Comparison of ENCODE assay signal across 1 cellular context in the genomic region with DNA sequence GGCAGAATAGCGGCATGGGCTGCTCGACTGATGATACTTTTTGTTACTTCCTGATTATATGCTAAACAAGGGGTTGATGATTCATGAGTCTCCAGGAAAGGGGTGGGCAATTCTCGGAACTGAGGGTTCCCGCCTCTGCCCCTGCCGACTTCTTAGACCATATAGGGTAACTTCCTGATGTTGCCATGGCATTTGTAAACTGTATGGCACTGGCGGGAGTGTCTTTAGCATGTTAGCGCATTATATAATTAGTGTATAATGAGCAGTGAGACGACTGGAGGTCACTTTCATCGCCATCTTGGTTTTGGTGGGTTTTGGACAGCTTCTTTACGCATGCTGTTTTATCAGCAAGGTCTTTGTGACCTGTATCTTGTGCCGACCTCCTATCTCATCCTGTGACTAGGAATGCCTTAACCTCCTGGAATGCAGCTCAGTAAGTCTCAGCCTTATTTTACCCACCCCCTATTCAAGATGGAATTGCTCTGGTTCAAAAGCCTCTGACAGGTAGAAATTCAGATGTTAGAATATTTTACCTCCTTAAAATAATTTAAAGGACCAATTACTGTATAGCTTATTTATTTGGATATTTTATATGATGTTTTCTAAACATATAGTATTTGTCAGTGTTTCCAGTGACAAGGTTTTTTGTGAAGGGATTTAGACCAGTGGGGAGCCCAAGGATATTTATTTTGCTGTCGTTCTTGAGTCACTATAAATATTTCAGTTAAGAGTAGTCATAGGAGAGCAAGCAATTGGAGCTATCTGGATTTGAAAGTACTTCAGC.
TF ChIP-seq lines count a peak whose summit lies in the region.

No MANE protein-coding gene starts in this region.

TF ChIP-seq in K562, 482 proteins besides CTCF, POLR2A, EP300 and RAD21 (continued from another document and continues in another):
- TF ChIP-seq ZNF263 (CRISPR knock-in tag; IDR thresholded peaks at IDR 0.05; ENCODE audit: borderline replicate concordance), result peak; percentile 10; the same call in 1 of the 2 replicates
- TF ChIP-seq, protein P1, sequence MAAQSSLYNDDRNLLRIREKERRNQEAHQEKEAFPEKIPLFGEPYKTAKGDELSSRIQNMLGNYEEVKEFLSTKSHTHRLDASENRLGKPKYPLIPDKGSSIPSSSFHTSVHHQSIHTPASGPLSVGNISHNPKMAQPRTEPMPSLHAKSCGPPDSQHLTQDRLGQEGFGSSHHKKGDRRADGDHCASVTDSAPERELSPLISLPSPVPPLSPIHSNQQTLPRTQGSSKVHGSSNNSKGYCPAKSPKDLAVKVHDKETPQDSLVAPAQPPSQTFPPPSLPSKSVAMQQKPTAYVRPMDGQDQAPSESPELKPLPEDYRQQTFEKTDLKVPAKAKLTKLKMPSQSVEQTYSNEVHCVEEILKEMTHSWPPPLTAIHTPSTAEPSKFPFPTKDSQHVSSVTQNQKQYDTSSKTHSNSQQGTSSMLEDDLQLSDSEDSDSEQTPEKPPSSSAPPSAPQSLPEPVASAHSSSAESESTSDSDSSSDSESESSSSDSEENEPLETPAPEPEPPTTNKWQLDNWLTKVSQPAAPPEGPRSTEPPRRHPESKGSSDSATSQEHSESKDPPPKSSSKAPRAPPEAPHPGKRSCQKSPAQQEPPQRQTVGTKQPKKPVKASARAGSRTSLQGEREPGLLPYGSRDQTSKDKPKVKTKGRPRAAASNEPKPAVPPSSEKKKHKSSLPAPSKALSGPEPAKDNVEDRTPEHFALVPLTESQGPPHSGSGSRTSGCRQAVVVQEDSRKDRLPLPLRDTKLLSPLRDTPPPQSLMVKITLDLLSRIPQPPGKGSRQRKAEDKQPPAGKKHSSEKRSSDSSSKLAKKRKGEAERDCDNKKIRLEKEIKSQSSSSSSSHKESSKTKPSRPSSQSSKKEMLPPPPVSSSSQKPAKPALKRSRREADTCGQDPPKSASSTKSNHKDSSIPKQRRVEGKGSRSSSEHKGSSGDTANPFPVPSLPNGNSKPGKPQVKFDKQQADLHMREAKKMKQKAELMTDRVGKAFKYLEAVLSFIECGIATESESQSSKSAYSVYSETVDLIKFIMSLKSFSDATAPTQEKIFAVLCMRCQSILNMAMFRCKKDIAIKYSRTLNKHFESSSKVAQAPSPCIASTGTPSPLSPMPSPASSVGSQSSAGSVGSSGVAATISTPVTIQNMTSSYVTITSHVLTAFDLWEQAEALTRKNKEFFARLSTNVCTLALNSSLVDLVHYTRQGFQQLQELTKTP (IDR thresholded peaks at IDR 0.05; ENCODE audit: low read depth in 1 of 2, partially characterized antibody in 2 of 2), result peak in 1 of 2 experiments; percentile 83
- peak; percentile 88 for TF ChIP-seq NFE2 (IDR thresholded peaks at IDR 0.05; ENCODE audit: low read depth)
- TF ChIP-seq ILF3 (IDR thresholded peaks at IDR 0.05; ENCODE audit: borderline replicate concordance), result peak; percentile 61; the same call in 1 of the 2 replicates
- TF ChIP-seq, protein P2, sequence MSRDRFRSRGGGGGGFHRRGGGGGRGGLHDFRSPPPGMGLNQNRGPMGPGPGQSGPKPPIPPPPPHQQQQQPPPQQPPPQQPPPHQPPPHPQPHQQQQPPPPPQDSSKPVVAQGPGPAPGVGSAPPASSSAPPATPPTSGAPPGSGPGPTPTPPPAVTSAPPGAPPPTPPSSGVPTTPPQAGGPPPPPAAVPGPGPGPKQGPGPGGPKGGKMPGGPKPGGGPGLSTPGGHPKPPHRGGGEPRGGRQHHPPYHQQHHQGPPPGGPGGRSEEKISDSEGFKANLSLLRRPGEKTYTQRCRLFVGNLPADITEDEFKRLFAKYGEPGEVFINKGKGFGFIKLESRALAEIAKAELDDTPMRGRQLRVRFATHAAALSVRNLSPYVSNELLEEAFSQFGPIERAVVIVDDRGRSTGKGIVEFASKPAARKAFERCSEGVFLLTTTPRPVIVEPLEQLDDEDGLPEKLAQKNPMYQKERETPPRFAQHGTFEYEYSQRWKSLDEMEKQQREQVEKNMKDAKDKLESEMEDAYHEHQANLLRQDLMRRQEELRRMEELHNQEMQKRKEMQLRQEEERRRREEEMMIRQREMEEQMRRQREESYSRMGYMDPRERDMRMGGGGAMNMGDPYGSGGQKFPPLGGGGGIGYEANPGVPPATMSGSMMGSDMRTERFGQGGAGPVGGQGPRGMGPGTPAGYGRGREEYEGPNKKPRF (IDR thresholded peaks at IDR 0.05; ENCODE audit: low read depth, low read length), result no peak
- peak; percentile 96 for TF ChIP-seq SMAD3 (CRISPR knock-in tag; conservative IDR thresholded peaks at IDR 0.05)
- peak; percentile 81; the same call in 1 of the 2 replicates for TF ChIP-seq NCOR1 (IDR thresholded peaks at IDR 0.05)
- peak; percentile 87 for TF ChIP-seq GTF2A2 (tag; IDR thresholded peaks at IDR 0.05)
- no peak for TF ChIP-seq CBX1 (IDR thresholded peaks at IDR 0.05; ENCODE audit: low read depth)
- TF ChIP-seq ZNF79 (CRISPR knock-in tag; IDR thresholded peaks at IDR 0.05; ENCODE audit: low read depth), result peak; percentile 87
- TF ChIP-seq, protein P3, sequence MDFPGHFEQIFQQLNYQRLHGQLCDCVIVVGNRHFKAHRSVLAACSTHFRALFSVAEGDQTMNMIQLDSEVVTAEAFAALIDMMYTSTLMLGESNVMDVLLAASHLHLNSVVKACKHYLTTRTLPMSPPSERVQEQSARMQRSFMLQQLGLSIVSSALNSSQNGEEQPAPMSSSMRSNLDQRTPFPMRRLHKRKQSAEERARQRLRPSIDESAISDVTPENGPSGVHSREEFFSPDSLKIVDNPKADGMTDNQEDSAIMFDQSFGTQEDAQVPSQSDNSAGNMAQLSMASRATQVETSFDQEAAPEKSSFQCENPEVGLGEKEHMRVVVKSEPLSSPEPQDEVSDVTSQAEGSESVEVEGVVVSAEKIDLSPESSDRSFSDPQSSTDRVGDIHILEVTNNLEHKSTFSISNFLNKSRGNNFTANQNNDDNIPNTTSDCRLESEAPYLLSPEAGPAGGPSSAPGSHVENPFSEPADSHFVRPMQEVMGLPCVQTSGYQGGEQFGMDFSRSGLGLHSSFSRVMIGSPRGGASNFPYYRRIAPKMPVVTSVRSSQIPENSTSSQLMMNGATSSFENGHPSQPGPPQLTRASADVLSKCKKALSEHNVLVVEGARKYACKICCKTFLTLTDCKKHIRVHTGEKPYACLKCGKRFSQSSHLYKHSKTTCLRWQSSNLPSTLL (IDR thresholded peaks at IDR 0.05), result no peak
- TF ChIP-seq MTA1 (IDR thresholded peaks at IDR 0.05; ENCODE audit: borderline replicate concordance), result 0 out of 2 replicates have a peak, but pooled peaks have one; percentile 33
- 0 out of 2 replicates have a peak, but pooled peaks have one; percentile 56 for TF ChIP-seq ZZZ3 (IDR thresholded peaks at IDR 0.05)
- 0 out of 2 replicates have a peak, but pooled peaks have one; percentile 73 for TF ChIP-seq ZNF717 (CRISPR knock-in tag; IDR thresholded peaks at IDR 0.05)
- TF ChIP-seq FOXJ3 (CRISPR knock-in tag; IDR thresholded peaks at IDR 0.05), result peak; percentile 95
- TF ChIP-seq, protein P4, sequence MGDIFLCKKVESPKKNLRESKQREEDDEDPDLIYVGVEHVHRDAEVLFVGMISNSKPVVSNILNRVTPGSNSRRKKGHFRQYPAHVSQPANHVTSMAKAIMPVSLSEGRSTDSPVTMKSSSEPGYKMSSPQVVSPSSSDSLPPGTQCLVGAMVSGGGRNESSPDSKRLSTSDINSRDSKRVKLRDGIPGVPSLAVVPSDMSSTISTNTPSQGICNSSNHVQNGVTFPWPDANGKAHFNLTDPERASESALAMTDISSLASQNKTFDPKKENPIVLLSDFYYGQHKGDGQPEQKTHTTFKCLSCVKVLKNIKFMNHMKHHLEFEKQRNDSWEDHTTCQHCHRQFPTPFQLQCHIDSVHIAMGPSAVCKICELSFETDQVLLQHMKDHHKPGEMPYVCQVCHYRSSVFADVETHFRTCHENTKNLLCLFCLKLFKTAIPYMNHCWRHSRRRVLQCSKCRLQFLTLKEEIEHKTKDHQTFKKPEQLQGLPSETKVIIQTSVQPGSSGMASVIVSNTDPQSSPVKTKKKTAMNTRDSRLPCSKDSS (IDR thresholded peaks at IDR 0.05; ENCODE audit: low read depth, partially characterized antibody), result no peak
- TF ChIP-seq ARID1B (IDR thresholded peaks at IDR 0.05), result peak; percentile 82
- TF ChIP-seq, protein P5, sequence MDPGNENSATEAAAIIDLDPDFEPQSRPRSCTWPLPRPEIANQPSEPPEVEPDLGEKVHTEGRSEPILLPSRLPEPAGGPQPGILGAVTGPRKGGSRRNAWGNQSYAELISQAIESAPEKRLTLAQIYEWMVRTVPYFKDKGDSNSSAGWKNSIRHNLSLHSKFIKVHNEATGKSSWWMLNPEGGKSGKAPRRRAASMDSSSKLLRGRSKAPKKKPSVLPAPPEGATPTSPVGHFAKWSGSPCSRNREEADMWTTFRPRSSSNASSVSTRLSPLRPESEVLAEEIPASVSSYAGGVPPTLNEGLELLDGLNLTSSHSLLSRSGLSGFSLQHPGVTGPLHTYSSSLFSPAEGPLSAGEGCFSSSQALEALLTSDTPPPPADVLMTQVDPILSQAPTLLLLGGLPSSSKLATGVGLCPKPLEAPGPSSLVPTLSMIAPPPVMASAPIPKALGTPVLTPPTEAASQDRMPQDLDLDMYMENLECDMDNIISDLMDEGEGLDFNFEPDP (CRISPR knock-in tag; IDR thresholded peaks at IDR 0.05), result peak; percentile 47; the same call in 1 of the 2 replicates
- peak; percentile 94 for TF ChIP-seq PYGO2 (tag; IDR thresholded peaks at IDR 0.05)
- TF ChIP-seq BCL6 (CRISPR knock-in tag; IDR thresholded peaks at IDR 0.05), result peak; percentile 74; the same call in 1 of the 2 replicates
- peak; percentile 35 for TF ChIP-seq ETV1 (tag; conservative IDR thresholded peaks at IDR 0.05; ENCODE audit: low read depth)
- no peak; a peak in 1 of 3 replicates for TF ChIP-seq CBX3 (IDR thresholded peaks at IDR 0.05; ENCODE audit: borderline replicate concordance in 1 of 2, low read length in 2 of 2)
- TF ChIP-seq, protein P6, sequence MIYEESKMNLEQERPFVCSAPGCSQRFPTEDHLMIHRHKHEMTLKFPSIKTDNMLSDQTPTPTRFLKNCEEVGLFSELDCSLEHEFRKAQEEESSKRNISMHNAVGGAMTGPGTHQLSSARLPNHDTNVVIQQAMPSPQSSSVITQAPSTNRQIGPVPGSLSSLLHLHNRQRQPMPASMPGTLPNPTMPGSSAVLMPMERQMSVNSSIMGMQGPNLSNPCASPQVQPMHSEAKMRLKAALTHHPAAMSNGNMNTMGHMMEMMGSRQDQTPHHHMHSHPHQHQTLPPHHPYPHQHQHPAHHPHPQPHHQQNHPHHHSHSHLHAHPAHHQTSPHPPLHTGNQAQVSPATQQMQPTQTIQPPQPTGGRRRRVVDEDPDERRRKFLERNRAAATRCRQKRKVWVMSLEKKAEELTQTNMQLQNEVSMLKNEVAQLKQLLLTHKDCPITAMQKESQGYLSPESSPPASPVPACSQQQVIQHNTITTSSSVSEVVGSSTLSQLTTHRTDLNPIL (CRISPR knock-in tag; IDR thresholded peaks at IDR 0.05), result peak; percentile 86
- TF ChIP-seq, protein P7, sequence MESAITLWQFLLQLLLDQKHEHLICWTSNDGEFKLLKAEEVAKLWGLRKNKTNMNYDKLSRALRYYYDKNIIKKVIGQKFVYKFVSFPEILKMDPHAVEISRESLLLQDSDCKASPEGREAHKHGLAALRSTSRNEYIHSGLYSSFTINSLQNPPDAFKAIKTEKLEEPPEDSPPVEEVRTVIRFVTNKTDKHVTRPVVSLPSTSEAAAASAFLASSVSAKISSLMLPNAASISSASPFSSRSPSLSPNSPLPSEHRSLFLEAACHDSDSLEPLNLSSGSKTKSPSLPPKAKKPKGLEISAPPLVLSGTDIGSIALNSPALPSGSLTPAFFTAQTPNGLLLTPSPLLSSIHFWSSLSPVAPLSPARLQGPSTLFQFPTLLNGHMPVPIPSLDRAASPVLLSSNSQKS (CRISPR knock-in tag; IDR thresholded peaks at IDR 0.05), result 0 out of 2 replicates have a peak, but pooled peaks have one; percentile 44
- TF ChIP-seq, protein P8, sequence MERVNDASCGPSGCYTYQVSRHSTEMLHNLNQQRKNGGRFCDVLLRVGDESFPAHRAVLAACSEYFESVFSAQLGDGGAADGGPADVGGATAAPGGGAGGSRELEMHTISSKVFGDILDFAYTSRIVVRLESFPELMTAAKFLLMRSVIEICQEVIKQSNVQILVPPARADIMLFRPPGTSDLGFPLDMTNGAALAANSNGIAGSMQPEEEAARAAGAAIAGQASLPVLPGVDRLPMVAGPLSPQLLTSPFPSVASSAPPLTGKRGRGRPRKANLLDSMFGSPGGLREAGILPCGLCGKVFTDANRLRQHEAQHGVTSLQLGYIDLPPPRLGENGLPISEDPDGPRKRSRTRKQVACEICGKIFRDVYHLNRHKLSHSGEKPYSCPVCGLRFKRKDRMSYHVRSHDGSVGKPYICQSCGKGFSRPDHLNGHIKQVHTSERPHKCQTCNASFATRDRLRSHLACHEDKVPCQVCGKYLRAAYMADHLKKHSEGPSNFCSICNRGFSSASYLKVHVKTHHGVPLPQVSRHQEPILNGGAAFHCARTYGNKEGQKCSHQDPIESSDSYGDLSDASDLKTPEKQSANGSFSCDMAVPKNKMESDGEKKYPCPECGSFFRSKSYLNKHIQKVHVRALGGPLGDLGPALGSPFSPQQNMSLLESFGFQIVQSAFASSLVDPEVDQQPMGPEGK (CRISPR knock-in tag; IDR thresholded peaks at IDR 0.05; ENCODE audit: borderline replicate concordance), result peak; percentile 91
- TF ChIP-seq ZNF830 (CRISPR knock-in tag; IDR thresholded peaks at IDR 0.05), result peak; percentile 80; the same call in 1 of the 2 replicates
- TF ChIP-seq ZNF224 (CRISPR knock-in tag; IDR thresholded peaks at IDR 0.05), result no peak
- TF ChIP-seq TBL1XR1 (IDR thresholded peaks at IDR 0.05; ENCODE audit: low read length in 2 of 2), result peak in 1 of 2 experiments; percentile 59; a peak in 3 of 4 replicates
- TF ChIP-seq ZNF696 (CRISPR knock-in tag; conservative IDR thresholded peaks at IDR 0.05), result no peak
- TF ChIP-seq SMARCE1 (IDR thresholded peaks at IDR 0.05), result peak; percentile 65
- TF ChIP-seq ZNF175 (CRISPR knock-in tag; IDR thresholded peaks at IDR 0.05; ENCODE audit: low read depth), result peak; percentile 99
- no peak; the same call in 1 of the 2 replicates for TF ChIP-seq ARID2 (IDR thresholded peaks at IDR 0.05)
- TF ChIP-seq, protein P9, sequence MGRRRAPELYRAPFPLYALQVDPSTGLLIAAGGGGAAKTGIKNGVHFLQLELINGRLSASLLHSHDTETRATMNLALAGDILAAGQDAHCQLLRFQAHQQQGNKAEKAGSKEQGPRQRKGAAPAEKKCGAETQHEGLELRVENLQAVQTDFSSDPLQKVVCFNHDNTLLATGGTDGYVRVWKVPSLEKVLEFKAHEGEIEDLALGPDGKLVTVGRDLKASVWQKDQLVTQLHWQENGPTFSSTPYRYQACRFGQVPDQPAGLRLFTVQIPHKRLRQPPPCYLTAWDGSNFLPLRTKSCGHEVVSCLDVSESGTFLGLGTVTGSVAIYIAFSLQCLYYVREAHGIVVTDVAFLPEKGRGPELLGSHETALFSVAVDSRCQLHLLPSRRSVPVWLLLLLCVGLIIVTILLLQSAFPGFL (CRISPR knock-in tag; IDR thresholded peaks at IDR 0.05), result 0 out of 2 replicates have a peak, but pooled peaks have one; percentile 10
- peak; percentile 72; the same call in 1 of the 2 replicates for TF ChIP-seq DIDO1 (tag; IDR thresholded peaks at IDR 0.05; ENCODE audit: low read depth)
